10 cellular contexts compared by ENCODE assay signal in the genomic region with DNA sequence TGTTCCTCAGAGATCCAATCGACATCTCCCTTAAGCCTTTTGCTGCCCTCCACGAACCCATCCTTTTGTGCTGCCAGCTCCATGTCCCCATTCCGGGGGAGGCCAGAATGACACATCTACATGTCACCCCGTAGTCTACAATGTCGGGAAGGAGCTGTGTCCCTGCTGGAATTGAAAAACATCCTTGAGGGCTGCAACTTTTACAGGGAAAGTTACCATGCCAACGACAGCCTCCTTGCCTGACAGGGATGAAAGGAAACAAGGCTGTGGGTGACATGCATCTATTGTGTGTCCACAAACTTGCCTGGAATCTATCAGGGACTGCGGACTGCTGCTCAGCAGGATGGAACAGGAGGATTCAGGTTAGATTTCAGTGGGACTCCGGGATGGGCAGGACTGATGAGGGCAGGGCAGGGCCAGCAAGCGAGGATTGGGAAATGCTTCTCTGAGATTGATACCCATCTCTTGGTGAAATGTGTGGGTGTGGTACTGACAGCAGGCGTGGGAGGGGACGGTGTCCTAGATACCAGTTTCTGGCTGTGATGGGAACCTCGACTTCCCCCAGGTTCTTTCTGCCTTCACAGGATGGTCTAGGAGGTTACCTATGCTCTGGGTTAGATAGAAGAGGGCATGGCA. TPM values are rescaled to one million over a fixed set of nuclear protein-coding genes. Genes with fewer than 3 reads are reported as not detected.
DNase-seq lines count a peak whose midpoint lies in the region; ATAC-seq and TF ChIP-seq lines count a peak whose summit lies in the region.
"Had no signal": no experiment of that assay in that cellular context is flagged by ENCODE, and none has a peak within 500 bp of the region (broad histone marks: within the 10 kb centered on the region; RNA-seq: fewer than 3 reads in every experiment).

No MANE protein-coding gene starts in this region.

- TF ChIP-seq CTCF in Calu3 (IDR thresholded peaks at IDR 0.05; ENCODE audit: unreplicated experiment) (no peak), osteoblast (IDR thresholded peaks at IDR 0.05; ENCODE audit: extremely low read depth, low read depth, low read length) (no peak)

- no peak for DNase-seq in Calu3
- DNase-seq in effector memory CD8-positive, alpha-beta T cell, result no peak
- DNase-seq in osteoblast (ENCODE audit: insufficient read length, low spot score, missing footprints), result no peak
- no peak for DNase-seq in NCI-H2029 treated with DMSO at 0.1 percent for 48 hours (lab: John Stamatoyannopoulos, UW)
- no peak for DNase-seq in NCI-H187 treated with DMSO at 0.1 percent for 48 hours (lab: John Stamatoyannopoulos, UW)
- no peak for DNase-seq in AML-193 (lab: John Stamatoyannopoulos, UW)
- DNase-seq: body of pancreas; stimulated activated naive CD4-positive, alpha-beta T cell had no signal

- H3K4me3 Mint-ChIP-seq in Calu3 (ENCODE audit: low read depth, unreplicated experiment), result peak overlapping the region; percentile 80
- H3K4me3 Mint-ChIP-seq in IgD-negative memory B cell, result peak overlapping the region; percentile 5 to 82 (median 55)
- H3K4me3 Mint-ChIP-seq in effector memory CD8-positive, alpha-beta T cell, result peak overlapping the region; percentile 57 to 60

- no peaks in the 10 kb centered on the region for H3K27me3 ChIP-seq in osteoblast (ENCODE audit: insufficient read depth, low read length)
- H3K27me3 ChIP-seq: body of pancreas had no signal

- intact Hi-C loops in Calu3 (cut with micrococcal nuclease; ENCODE audit: unreplicated experiment), result no loop called here

- CTCF ChIA-PET in Calu3 (lab: Charles Lee), result interaction anchor here (1.1 kb wide), 1 partner anchor 13 kb away, joined by 3 read pairs; no protein-coding TSS in a partner anchor

- H3K36me3 Mint-ChIP-seq in Calu3 (ENCODE audit: insufficient read depth, unreplicated experiment) (peaks cover 16% of the 10 kb centered on the region), IgD-negative memory B cell (no peaks in the 10 kb centered on the region)
- H3K36me3 Mint-ChIP-seq in effector memory CD8-positive, alpha-beta T cell (ENCODE audit: insufficient read depth), result peaks cover 12% of the 10 kb centered on the region

- H3K27me3 Mint-ChIP-seq in Calu3 (ENCODE audit: unreplicated experiment) (peaks cover 39% of the 10 kb centered on the region), IgD-negative memory B cell (peaks cover 31% of the 10 kb centered on the region)
- H3K27me3 Mint-ChIP-seq in effector memory CD8-positive, alpha-beta T cell, result peaks cover 16 to 38% of the 10 kb centered on the region in 2 donors

- no peak overlapping the region for H3K27ac ChIP-seq in osteoblast (ENCODE audit: low read depth, low read length)

- H3K9me3 Mint-ChIP-seq in Calu3 (ENCODE audit: low read depth, unreplicated experiment) (no peaks in the 10 kb centered on the region), IgD-negative memory B cell (no peaks in the 10 kb centered on the region)
- H3K9me3 Mint-ChIP-seq in effector memory CD8-positive, alpha-beta T cell, result no peaks in the 10 kb centered on the region

- no peaks in the 10 kb centered on the region for H3K79me2 ChIP-seq in osteoblast (ENCODE audit: insufficient read depth, low read length)

- peaks cover 46% of the 10 kb centered on the region for H3K4me1 ChIP-seq in osteoblast (ENCODE audit: insufficient read depth, low read length)

- H3K36me3 ChIP-seq in osteoblast (ENCODE audit: insufficient read depth, low read length), result no peaks in the 10 kb centered on the region

- H3K4me3 ChIP-seq in osteoblast (ENCODE audit: insufficient read depth, low read length), result peak overlapping the region; percentile 76
- H3K4me3 ChIP-seq: body of pancreas had no signal

- no peak overlapping the region for H2AFZ ChIP-seq in osteoblast (ENCODE audit: low read length)

- peak overlapping the region; percentile 92 for H3K4me2 ChIP-seq in osteoblast (ENCODE audit: insufficient read depth, low read length)

- no peak overlapping the region for H3K27ac Mint-ChIP-seq in Calu3 (ENCODE audit: unreplicated experiment)
- H3K27ac Mint-ChIP-seq in IgD-negative memory B cell, result peak overlapping the region in 1 of 3 donors; percentile 85
- no peak overlapping the region for H3K27ac Mint-ChIP-seq in effector memory CD8-positive, alpha-beta T cell

- H3K4me1 Mint-ChIP-seq in Calu3 (ENCODE audit: low read depth, unreplicated experiment) (peaks cover 14% of the 10 kb centered on the region), IgD-negative memory B cell (peaks cover 4 to 5% (median 5%) of the 10 kb centered on the region in 3 donors)
- peaks cover 11 to 15% of the 10 kb centered on the region in 2 donors for H3K4me1 Mint-ChIP-seq in effector memory CD8-positive, alpha-beta T cell (ENCODE audit: low read depth in 2 of 2)

- BruUV-seq in Calu3 (replicated peaks; lab: Mats Ljungman, UMichigan), result no TSS peak

- H3K9me3 ChIP-seq in osteoblast (ENCODE audit: low read depth, low read length), result no peaks in the 10 kb centered on the region
- H3K9me3 ChIP-seq: body of pancreas had no signal

- no peak for ATAC-seq in effector memory CD8-positive, alpha-beta T cell (replicated peaks)
- ATAC-seq in HG03095 (IDR thresholded peaks at IDR 0.05; ENCODE audit: unreplicated experiment), result no peak

- H4K20me1 ChIP-seq in osteoblast (ENCODE audit: insufficient read depth, low read length), result no peaks in the 10 kb centered on the region

RNA-seq across cellular contexts. Expression of gene EGR1, which starts 25.5 kb away (rescaled TPM):
- 97.0 TPM in 2 replicates for total RNA-seq in Calu3 (2022)
- 32.3 TPM for polyA plus RNA-seq in IgD-negative memory B cell
- 2.2 and 2.7 TPM in 2 replicates for total RNA-seq in osteoblast

RNA-seq across cellular contexts. Expression of gene REEP2, which starts 51.9 kb away (rescaled TPM):
- total RNA-seq in Calu3 (2022) (2.5 and 2.7 TPM in 2 replicates), osteoblast (1.5 and 2.2 TPM in 2 replicates)
- not detected for polyA plus RNA-seq in IgD-negative memory B cell

RNA-seq across cellular contexts. Expression of gene ETF1, which starts 52.3 kb away (rescaled TPM):
- total RNA-seq in Calu3 (2022), result 159 and 164 TPM in 2 replicates
- polyA plus RNA-seq in IgD-negative memory B cell, result 32.0 TPM
- 113 and 116 TPM in 2 replicates for total RNA-seq in osteoblast

Comparison
In these comparisons a context has a peak if more than half of its experiments do, and no peak if none do; other contexts are left out.
1. RNA of gene EGR1, which starts 25.5 kb away (total RNA-seq): 97.0 TPM in Calu3; 2.2 to 2.7 TPM in osteoblast; every median in the first group is over 10 times any median in the second.
2. Peak in every context shown above with its lines, with median percentiles within 50 percentile points of each other: H3K4me3 Mint-ChIP-seq.